8 cellular contexts compared by ENCODE assay signal in genomic region chr1:111346089-111346885, GRCh38. TPM values are rescaled to one million over a fixed set of nuclear protein-coding genes. Genes with fewer than 3 reads are reported as not detected.
A peak's percentile ranks its signal among the peaks of the same experiment; 100 is the strongest.
DNase-seq lines count a peak whose midpoint lies in the region; ATAC-seq and TF ChIP-seq lines count a peak whose summit lies in the region.

No MANE protein-coding gene starts in this region.

- no peaks in the 10 kb centered on the region for H3K9me3 Mint-ChIP-seq in CD14-positive monocyte

- peak overlapping the region; percentile 67 to 90 (median 86) for H3K27ac Mint-ChIP-seq in CD14-positive monocyte

- no peaks in the 10 kb centered on the region for H3K27me3 ChIP-seq in endocrine pancreas (ENCODE audit: control insufficient read depth, insufficient read depth, low read length)

- H3K4me1 Mint-ChIP-seq in CD14-positive monocyte = peaks cover 12% of the 10 kb centered on the region

- DNase-seq in CD14-positive monocyte (ENCODE audit: low spot score) = peak; percentile 87
- DNase-seq in NCI-H82 (lab: John Stamatoyannopoulos, UW) = peak; percentile 91
- DNase-seq in activated CD8-positive, alpha-beta memory T cell treated with anti-CD3 and anti-CD28 coated beads for 4 hours (ENCODE audit: low read depth in 2 of 2) = peak; percentile 58 to 64
- DNase-seq in mesenteric fat pad (ENCODE audit: low spot score) = peak; percentile 92
- DNase-seq in stimulated activated CD8-positive, alpha-beta memory T cell treated with anti-CD3 and anti-CD28 coated beads, Interleukin-12 subunit alpha, Interleukin-12 subunit beta, amount 100 ng/mL, for 4 hours (ENCODE audit: low read depth) = peak; percentile 57

- H3K9me3 ChIP-seq in endocrine pancreas (ENCODE audit: control insufficient read depth, low read length) = no peaks in the 10 kb centered on the region

- no peak for TF ChIP-seq CTCF in CD14-positive monocyte (IDR thresholded peaks at IDR 0.05)

- no peaks in the 10 kb centered on the region for H3K36me3 Mint-ChIP-seq in CD14-positive monocyte

- peak overlapping the region; percentile 71 for H3K9ac ChIP-seq in endocrine pancreas (ENCODE audit: control insufficient read depth, insufficient read depth, low read length)

- H3K36me3 ChIP-seq in endocrine pancreas (ENCODE audit: control insufficient read depth, insufficient read depth, low read length) = no peaks in the 10 kb centered on the region

- peaks cover 2 to 30% (median 19%) of the 10 kb centered on the region in 3 donors for H3K27me3 Mint-ChIP-seq in CD14-positive monocyte (ENCODE audit: low read depth in 3 of 3)

- intact Hi-C loops in CD14-positive monocyte (cut with micrococcal nuclease) = loop anchor here in 1 of 2 donors (10.0 kb wide), 1 partner anchor 121 kb away; the partner anchor contains the start of gene CHI3L2

- H3K4me1 ChIP-seq in endocrine pancreas (ENCODE audit: control insufficient read depth, insufficient read depth, low read length) = no peaks in the 10 kb centered on the region

- H3K4me3 ChIP-seq in endocrine pancreas (ENCODE audit: control insufficient read depth, insufficient read depth, low read length) = peak overlapping the region; percentile 48

- peak overlapping the region; percentile 86 to 96 for H3K4me3 Mint-ChIP-seq in CD14-positive monocyte

- ATAC-seq in GM19438 (IDR thresholded peaks at IDR 0.05; ENCODE audit: low read depth, unreplicated experiment) (peak; percentile 93), HG03565 (IDR thresholded peaks at IDR 0.05; ENCODE audit: unreplicated experiment) (peak; percentile 84)

RNA-seq across cellular contexts. Expression of gene CHIA, which starts 55.6 kb away (rescaled TPM):
- not detected for polyA plus RNA-seq in CD14-positive monocyte
- not detected for total RNA-seq in mesenteric fat pad

Comparison
In these comparisons a context has a peak if more than half of its experiments do, and no peak if none do; other contexts are left out.
1. Peak in every context shown above with its lines: DNase-seq, ATAC-seq and H3K4me3 ChIP-seq.